In the genomic region with DNA sequence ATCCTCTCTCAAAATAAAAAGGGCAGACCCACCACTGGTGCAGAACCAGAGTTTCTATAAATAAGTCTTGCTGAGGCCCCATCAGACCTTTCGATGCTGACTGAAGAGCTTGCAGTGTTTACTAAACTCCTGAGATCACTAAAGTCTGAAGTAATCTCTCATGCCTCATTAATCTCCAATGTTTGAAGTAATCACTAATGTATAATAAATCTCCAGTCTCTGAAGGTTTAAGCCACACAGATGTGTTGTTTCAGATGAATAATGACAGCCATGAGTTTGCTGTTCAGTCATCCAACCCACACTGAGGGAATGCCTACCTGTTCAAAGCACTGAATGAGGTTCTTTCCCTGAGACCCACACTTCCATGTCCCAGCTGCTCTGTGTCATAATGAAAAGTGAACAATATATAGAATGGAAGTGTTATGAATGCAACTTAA, we compare ENCODE assay signal across 10 cellular contexts. TPM values are rescaled to one million over a fixed set of nuclear protein-coding genes. Genes with fewer than 3 reads are reported as not detected.
A peak's percentile ranks its signal among the peaks of the same experiment; 100 is the strongest.
DNase-seq lines count a peak whose midpoint lies in the region; ATAC-seq and TF ChIP-seq lines count a peak whose summit lies in the region.
"Had no signal": no experiment of that assay in that cellular context is flagged by ENCODE, and none has a peak within 500 bp of the region (broad histone marks: within the 10 kb centered on the region; RNA-seq: fewer than 3 reads in every experiment).

No MANE protein-coding gene starts in this region.

- no peak overlapping the region for H3K23ac ChIP-seq in H9 (ENCODE audit: insufficient read length, low read depth, low read length)

- H3K9me3 Mint-ChIP-seq in nephron progenitor cell (no peaks in the 10 kb centered on the region), H9 (no peaks in the 10 kb centered on the region)

- H3K14ac ChIP-seq in H9 (ENCODE audit: insufficient read depth, low read length): no peak overlapping the region

- H4K5ac ChIP-seq in H9 (ENCODE audit: insufficient read length, low read depth, low read length): no peak overlapping the region

- TF ChIP-seq CTCF in nephron progenitor cell (IDR thresholded peaks at IDR 0.05) (no peak), H9 (conservative IDR thresholded peaks at IDR 0.05) (no peak)

- no CpG with 5 or more reads among the region's 1 CpG for WGBS in H9 (ENCODE audit: extremely low coverage, insufficient read length, low lambda C conversion rate)

- no peak overlapping the region for H2AFZ ChIP-seq in H9 (ENCODE audit: low read length)

- no peaks in the 10 kb centered on the region for H3K23me2 ChIP-seq in H9 (ENCODE audit: insufficient read length, low read depth, low read length, poor library complexity, severe bottlenecking)

- H3K4me3 Mint-ChIP-seq in nephron progenitor cell: peak overlapping the region; percentile 9
- no peak overlapping the region for H3K4me3 Mint-ChIP-seq in H9

- no peak overlapping the region for H2BK15ac ChIP-seq in H9 (ENCODE audit: low read depth, low read length)

- no peaks in the 10 kb centered on the region for H3K79me1 ChIP-seq in H9 (ENCODE audit: insufficient read depth, low read depth, low read length, poor library complexity, severe bottlenecking)

- no peak overlapping the region for H2BK20ac ChIP-seq in H9 (ENCODE audit: low read depth, low read length, poor library complexity, severe bottlenecking)

- H3K27ac ChIP-seq in H9 (ENCODE audit: insufficient read length, low read depth, low read length): no peak overlapping the region

- H3K18ac ChIP-seq in H9 (ENCODE audit: insufficient read length, low read depth, low read length): no peak overlapping the region

- H3K56ac ChIP-seq in H9 (ENCODE audit: insufficient read length, low read depth, low read length): no peak overlapping the region

- no peak overlapping the region for H3K4me2 ChIP-seq in H9 (ENCODE audit: insufficient read depth, insufficient read length, low read length)

- no peak overlapping the region for H3K9ac ChIP-seq in H9 (ENCODE audit: extremely low read depth, insufficient read length, low read length)

- H3K36me3 Mint-ChIP-seq in nephron progenitor cell (ENCODE audit: low read depth): no peaks in the 10 kb centered on the region
- no peaks in the 10 kb centered on the region for H3K36me3 Mint-ChIP-seq in H9 (ENCODE audit: insufficient read depth in 1 of 3, low read depth in 3 of 3)

- no peaks in the 10 kb centered on the region for H3K4me1 ChIP-seq in H9 (ENCODE audit: insufficient read depth, low read length)

- peaks cover 46% of the 10 kb centered on the region for H3K4me1 Mint-ChIP-seq in nephron progenitor cell
- no peaks in the 10 kb centered on the region for H3K4me1 Mint-ChIP-seq in H9

- peak; percentile 56 for DNase-seq in NCI-H2029 treated with DMSO at 0.1 percent for 48 hours (lab: John Stamatoyannopoulos, UW)
- peak; percentile 18 for DNase-seq in nephron progenitor cell
- DNase-seq in effector CD4-positive, alpha-beta T cell: no peak
- no peak for DNase-seq in cerebellum (ENCODE audit: low spot score)
- DNase-seq in H9: no peak
- DNase-seq: islet precursor cell had no signal

- no peak overlapping the region for H3K4ac ChIP-seq in H9 (ENCODE audit: low read depth, low read length)

- H3K79me2 ChIP-seq in H9 (ENCODE audit: insufficient read depth, low read length): no peaks in the 10 kb centered on the region

- H4K8ac ChIP-seq in H9 (replicated peaks; ENCODE audit: insufficient read length, low read depth, low read length): no peak overlapping the region

- peak overlapping the region; percentile 55 for H3K27ac Mint-ChIP-seq in nephron progenitor cell
- H3K27ac Mint-ChIP-seq in H9: no peak overlapping the region

- H3K9me3 ChIP-seq in H9 (ENCODE audit: control insufficient read depth, low read depth, low read length): no peaks in the 10 kb centered on the region

- no peak overlapping the region for H2BK12ac ChIP-seq in H9 (ENCODE audit: insufficient read length, low read depth, low read length)

- H3K27me3 Mint-ChIP-seq in nephron progenitor cell (ENCODE audit: low read depth, poor library complexity) (peaks cover 2% of the 10 kb centered on the region), H9 (ENCODE audit: low read depth) (no peaks in the 10 kb centered on the region)

- peak; percentile 74 for ATAC-seq in GM18873 (IDR thresholded peaks at IDR 0.05; ENCODE audit: low FRiP score, unreplicated experiment)
- peak; percentile 67 for ATAC-seq in HG02763 (IDR thresholded peaks at IDR 0.05; ENCODE audit: unreplicated experiment)
- no peak for ATAC-seq in SK-N-SH treated with all-trans-retinoic acid at 6 μM for 48 hours

- H3T11ph ChIP-seq in H9 (ENCODE audit: low read length): no peak overlapping the region

- no peaks in the 10 kb centered on the region for H4K20me1 ChIP-seq in H9 (ENCODE audit: control insufficient read depth, insufficient read depth, insufficient read length)

- H3K27me3 ChIP-seq in H9 (ENCODE audit: insufficient read depth, low read length): no peaks in the 10 kb centered on the region

- H2BK5ac ChIP-seq in H9 (ENCODE audit: insufficient read length, low read length): no peak overlapping the region

- H4K91ac ChIP-seq in H9 (ENCODE audit: insufficient read length, low read depth, low read length): no peak overlapping the region

- no peak overlapping the region for H2BK120ac ChIP-seq in H9 (ENCODE audit: low read depth, low read length, poor library complexity, severe bottlenecking)

- no peak overlapping the region for H2AK5ac ChIP-seq in H9 (ENCODE audit: insufficient read length, low read length)

TF ChIP-seq in SK-N-SH treated with all-trans-retinoic acid at 6 μM for 48 hours, 23 proteins besides CTCF, POLR2A, EP300 and RAD21 (continues in another document):
- TF ChIP-seq GLIS3 (CRISPR knock-in tag; IDR thresholded peaks at IDR 0.05): no peak
- no peak for TF ChIP-seq ZNF70 (CRISPR knock-in tag; IDR thresholded peaks at IDR 0.05)
- TF ChIP-seq, protein P1, sequence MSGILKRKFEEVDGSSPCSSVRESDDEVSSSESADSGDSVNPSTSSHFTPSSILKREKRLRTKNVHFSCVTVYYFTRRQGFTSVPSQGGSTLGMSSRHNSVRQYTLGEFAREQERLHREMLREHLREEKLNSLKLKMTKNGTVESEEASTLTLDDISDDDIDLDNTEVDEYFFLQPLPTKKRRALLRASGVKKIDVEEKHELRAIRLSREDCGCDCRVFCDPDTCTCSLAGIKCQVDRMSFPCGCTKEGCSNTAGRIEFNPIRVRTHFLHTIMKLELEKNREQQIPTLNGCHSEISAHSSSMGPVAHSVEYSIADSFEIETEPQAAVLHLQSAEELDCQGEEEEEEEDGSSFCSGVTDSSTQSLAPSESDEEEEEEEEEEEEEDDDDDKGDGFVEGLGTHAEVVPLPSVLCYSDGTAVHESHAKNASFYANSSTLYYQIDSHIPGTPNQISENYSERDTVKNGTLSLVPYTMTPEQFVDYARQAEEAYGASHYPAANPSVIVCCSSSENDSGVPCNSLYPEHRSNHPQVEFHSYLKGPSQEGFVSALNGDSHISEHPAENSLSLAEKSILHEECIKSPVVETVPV (CRISPR knock-in tag; IDR thresholded peaks at IDR 0.05): no peak
- TF ChIP-seq, protein P2, sequence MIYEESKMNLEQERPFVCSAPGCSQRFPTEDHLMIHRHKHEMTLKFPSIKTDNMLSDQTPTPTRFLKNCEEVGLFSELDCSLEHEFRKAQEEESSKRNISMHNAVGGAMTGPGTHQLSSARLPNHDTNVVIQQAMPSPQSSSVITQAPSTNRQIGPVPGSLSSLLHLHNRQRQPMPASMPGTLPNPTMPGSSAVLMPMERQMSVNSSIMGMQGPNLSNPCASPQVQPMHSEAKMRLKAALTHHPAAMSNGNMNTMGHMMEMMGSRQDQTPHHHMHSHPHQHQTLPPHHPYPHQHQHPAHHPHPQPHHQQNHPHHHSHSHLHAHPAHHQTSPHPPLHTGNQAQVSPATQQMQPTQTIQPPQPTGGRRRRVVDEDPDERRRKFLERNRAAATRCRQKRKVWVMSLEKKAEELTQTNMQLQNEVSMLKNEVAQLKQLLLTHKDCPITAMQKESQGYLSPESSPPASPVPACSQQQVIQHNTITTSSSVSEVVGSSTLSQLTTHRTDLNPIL (CRISPR knock-in tag; IDR thresholded peaks at IDR 0.05; ENCODE audit: low read depth): no peak
- TF ChIP-seq TCF4 (CRISPR knock-in tag; IDR thresholded peaks at IDR 0.05; ENCODE audit: borderline replicate concordance): no peak
- TF ChIP-seq, protein P3, sequence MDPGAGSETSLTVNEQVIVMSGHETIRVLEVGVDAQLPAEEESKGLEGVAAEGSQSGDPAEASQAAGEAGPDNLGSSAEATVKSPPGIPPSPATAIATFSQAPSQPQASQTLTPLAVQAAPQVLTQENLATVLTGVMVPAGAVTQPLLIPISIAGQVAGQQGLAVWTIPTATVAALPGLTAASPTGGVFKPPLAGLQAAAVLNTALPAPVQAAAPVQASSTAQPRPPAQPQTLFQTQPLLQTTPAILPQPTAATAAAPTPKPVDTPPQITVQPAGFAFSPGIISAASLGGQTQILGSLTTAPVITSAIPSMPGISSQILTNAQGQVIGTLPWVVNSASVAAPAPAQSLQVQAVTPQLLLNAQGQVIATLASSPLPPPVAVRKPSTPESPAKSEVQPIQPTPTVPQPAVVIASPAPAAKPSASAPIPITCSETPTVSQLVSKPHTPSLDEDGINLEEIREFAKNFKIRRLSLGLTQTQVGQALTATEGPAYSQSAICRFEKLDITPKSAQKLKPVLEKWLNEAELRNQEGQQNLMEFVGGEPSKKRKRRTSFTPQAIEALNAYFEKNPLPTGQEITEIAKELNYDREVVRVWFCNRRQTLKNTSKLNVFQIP (CRISPR knock-in tag; IDR thresholded peaks at IDR 0.05; ENCODE audit: borderline replicate concordance, low read depth): no peak
- TF ChIP-seq, protein P4, sequence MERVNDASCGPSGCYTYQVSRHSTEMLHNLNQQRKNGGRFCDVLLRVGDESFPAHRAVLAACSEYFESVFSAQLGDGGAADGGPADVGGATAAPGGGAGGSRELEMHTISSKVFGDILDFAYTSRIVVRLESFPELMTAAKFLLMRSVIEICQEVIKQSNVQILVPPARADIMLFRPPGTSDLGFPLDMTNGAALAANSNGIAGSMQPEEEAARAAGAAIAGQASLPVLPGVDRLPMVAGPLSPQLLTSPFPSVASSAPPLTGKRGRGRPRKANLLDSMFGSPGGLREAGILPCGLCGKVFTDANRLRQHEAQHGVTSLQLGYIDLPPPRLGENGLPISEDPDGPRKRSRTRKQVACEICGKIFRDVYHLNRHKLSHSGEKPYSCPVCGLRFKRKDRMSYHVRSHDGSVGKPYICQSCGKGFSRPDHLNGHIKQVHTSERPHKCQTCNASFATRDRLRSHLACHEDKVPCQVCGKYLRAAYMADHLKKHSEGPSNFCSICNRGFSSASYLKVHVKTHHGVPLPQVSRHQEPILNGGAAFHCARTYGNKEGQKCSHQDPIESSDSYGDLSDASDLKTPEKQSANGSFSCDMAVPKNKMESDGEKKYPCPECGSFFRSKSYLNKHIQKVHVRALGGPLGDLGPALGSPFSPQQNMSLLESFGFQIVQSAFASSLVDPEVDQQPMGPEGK (CRISPR knock-in tag; IDR thresholded peaks at IDR 0.05; ENCODE audit: borderline replicate concordance): no peak
- TF ChIP-seq RARB (CRISPR knock-in tag; IDR thresholded peaks at IDR 0.05): no peak
- TF ChIP-seq ZNF565 (CRISPR knock-in tag; conservative IDR thresholded peaks at IDR 0.05; ENCODE audit: low read depth): no peak
- no peak for TF ChIP-seq ZFP3 (CRISPR knock-in tag; IDR thresholded peaks at IDR 0.05)
- no peak for TF ChIP-seq BACH2 (CRISPR knock-in tag; IDR thresholded peaks at IDR 0.05; ENCODE audit: borderline replicate concordance)

RNA-seq across cellular contexts. Expression of a gene that starts 50.6 kb away (rescaled TPM):
- 0.82 TPM for total RNA-seq in cerebellum
- total RNA-seq in H9 (2021): 0.22 TPM in 1 of 2 replicates, not detected in the other
- total RNA-seq: omental fat pad had no signal

Comparison
In these comparisons a context has a peak if more than half of its experiments do, and no peak if none do; other contexts are left out.
1. DNase-seq: peak in NCI-H2029 treated with DMSO at 0.1 percent for 48 hours (single experiment) and nephron progenitor cell (single experiment); none in effector CD4-positive, alpha-beta T cell (single experiment), cerebellum (single experiment) and H9 (single experiment).